ENCODE assay signal across 23 cellular contexts in the genomic region with DNA sequence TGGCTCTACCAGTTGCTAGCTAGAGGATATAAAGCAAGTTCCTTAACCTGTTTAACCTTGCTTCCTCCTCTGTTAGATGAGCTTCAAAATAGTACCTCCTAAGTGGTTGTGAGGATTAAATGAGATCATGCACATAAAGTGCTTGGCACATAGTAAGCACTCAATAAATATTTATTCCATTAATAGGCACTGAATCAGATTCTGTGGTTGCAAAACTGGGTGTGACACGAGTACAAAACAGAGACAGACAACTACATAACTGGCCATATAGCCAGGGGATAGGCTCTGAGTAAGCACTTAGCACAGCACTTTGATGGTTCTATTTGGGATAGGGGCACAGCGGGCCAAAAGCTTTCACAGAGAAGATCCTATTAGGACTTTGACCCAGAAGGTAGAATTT.
A peak's percentile ranks its signal among the peaks of the same experiment; 100 is the strongest.
DNase-seq lines count a peak whose midpoint lies in the region; ATAC-seq and TF ChIP-seq lines count a peak whose summit lies in the region.
"Had no signal": no experiment of that assay in that cellular context is flagged by ENCODE, and none has a peak within 500 bp of the region (broad histone marks: within the 10 kb centered on the region; RNA-seq: fewer than 3 reads in every experiment).

No MANE protein-coding gene starts in this region.

- H3K4me2 ChIP-seq in PC-9 = no peak overlapping the region
- H3K4me2 ChIP-seq: GM23338 had no signal

- no peaks in the 10 kb centered on the region for H3K4me1 ChIP-seq in PC-9 (replicated peaks; ENCODE audit: insufficient read depth)
- H3K4me1 ChIP-seq: HAP-1 had no signal

- H3K9me3 ChIP-seq in MG63 = no peaks in the 10 kb centered on the region
- no peaks in the 10 kb centered on the region for H3K9me3 ChIP-seq in PC-9 (ENCODE audit: insufficient read depth, low read depth)
- H3K9me3 ChIP-seq: HAP-1 had no signal

- H3F3A ChIP-seq in PC-9 (ENCODE audit: insufficient read depth, low read depth) = no peaks in the 10 kb centered on the region

- intact Hi-C loops in PC-9 (cut with micrococcal nuclease; ENCODE audit: unreplicated experiment) = no loop called here

- H3K9me2 ChIP-seq in PC-9 (ENCODE audit: insufficient read depth) = no peaks in the 10 kb centered on the region

- peak overlapping the region; percentile 33 for H3K27ac ChIP-seq in epithelial cell of prostate
- H3K27ac ChIP-seq in PC-9 = no peak overlapping the region
- H3K27ac ChIP-seq: C4-2B, SK-N-MC had no signal

- POLR2A ChIA-PET in PC-9 (lab: Charles Lee; ENCODE audit: unreplicated experiment) = no interaction called here

- H3K36me3 ChIP-seq in MG63 (no peaks in the 10 kb centered on the region), PC-9 (ENCODE audit: low read depth) (no peaks in the 10 kb centered on the region)
- H3K36me3 ChIP-seq: HAP-1 had no signal

- no peak overlapping the region for H3K4me3 ChIP-seq in MG63
- H3K4me3 ChIP-seq in PC-9 = no peak overlapping the region
- H3K4me3 ChIP-seq: GM12878, GM23338, HAP-1, SK-N-MC had no signal

- TF ChIP-seq CTCF in PC-9 (conservative IDR thresholded peaks at IDR 0.05) = no peak

- no peaks in the 10 kb centered on the region for H4K20me1 ChIP-seq in PC-9 (ENCODE audit: insufficient read depth)

- CTCF ChIA-PET in PC-9 (lab: Charles Lee) = no interaction called here

- no peak overlapping the region for H2AFZ ChIP-seq in PC-9
- H2AFZ ChIP-seq: GM23338 had no signal

- H3K79me2 ChIP-seq in PC-9 (ENCODE audit: low read depth) = no peaks in the 10 kb centered on the region

- BruUV-seq in PC-9 (replicated peaks; lab: Mats Ljungman, UMichigan) = no TSS peak

- no peaks in the 10 kb centered on the region for H3K27me3 ChIP-seq in MG63
- no peaks in the 10 kb centered on the region for H3K27me3 ChIP-seq in PC-9 (ENCODE audit: insufficient read depth, low read depth)

- DNase-seq in EH (ENCODE audit: low read depth) = peak; percentile 2
- DNase-seq in MG63 = peak; percentile 2
- DNase-seq in epithelial cell of prostate (ENCODE audit: low read depth, low spot score) = peak; percentile 79
- no peak for DNase-seq in left lobe of liver (ENCODE audit: low spot score)
- no peak for DNase-seq in PC-9
- DNase-seq: 8988T, KBM-7, MV-4-11, NCI-H1105 treated with DMSO at 0.1 percent for 48 hours, NCI-H1694, NCI-H2081, NCI-H2171, NCI-H446, NCI-H526, OCI-M1, SHP77 treated with DMSO at 0.1 percent for 48 hours had no signal

- ATAC-seq in left lobe of liver = peak; percentile 36
- no peak for ATAC-seq in HG03108 (IDR thresholded peaks at IDR 0.05; ENCODE audit: unreplicated experiment)
- ATAC-seq in GM18868 (IDR thresholded peaks at IDR 0.05; ENCODE audit: unreplicated experiment) = no peak
- ATAC-seq: GM12878, GM23338 had no signal

Comparison
In these comparisons a context has a peak if more than half of its experiments do, and no peak if none do; other contexts are left out.
1. DNase-seq: peak in EH (single experiment), MG63 (single experiment) and epithelial cell of prostate (single experiment); none in left lobe of liver (single experiment) and PC-9 (0 of 2).